ENCODE assay signal across 11 cellular contexts in genomic region chr1:183884512-183884911, GRCh38.
"Had no signal": no experiment of that assay in that cellular context is flagged by ENCODE, and none has a peak within 500 bp of the region (broad histone marks: within the 10 kb centered on the region; RNA-seq: fewer than 3 reads in every experiment).

No MANE protein-coding gene starts in this region.

- H3K4me3 ChIP-seq: breast epithelium, smooth muscle cell, upper lobe of left lung had no signal

- H3K27ac ChIP-seq: foreskin keratinocyte had no signal

- ATAC-seq: naive thymus-derived CD4-positive, alpha-beta T cell; right cardiac atrium; stimulated activated memory B cell treated with anti-CD40 and anti-IgM and Interleukin-4, amounts not matched to agents 10 μg/mL and 1 μg/mL and 100 μg/mL, for 72 hours had no signal

- H3K4me2 ChIP-seq: smooth muscle cell had no signal

- DNase-seq: activated CD4-positive, alpha-beta memory T cell treated with anti-CD3 and anti-CD28 coated beads for 36 hours; activated CD4-positive, alpha-beta T cell treated with anti-CD3 and anti-CD28 coated beads for 1 hour; aorta; foreskin keratinocyte; left cardiac atrium; naive thymus-derived CD4-positive, alpha-beta T cell; right cardiac atrium; upper lobe of left lung had no signal

- H3K9me3 ChIP-seq: breast epithelium, upper lobe of left lung had no signal

- H3K27me3 ChIP-seq: breast epithelium, foreskin keratinocyte, upper lobe of left lung had no signal

- H3K36me3 ChIP-seq: breast epithelium had no signal
